8 cellular contexts compared by ENCODE assay signal in genomic region chr1:33007190-33008050, GRCh38. TPM values are rescaled to one million over a fixed set of nuclear protein-coding genes. Genes with fewer than 3 reads are reported as not detected.
DNase-seq lines count a peak whose midpoint lies in the region; ATAC-seq and TF ChIP-seq lines count a peak whose summit lies in the region.

No MANE protein-coding gene starts in this region.

- ATAC-seq in DND-41 (ENCODE audit: insufficient read depth, low read depth) = peak; percentile 44; the same call in 2 of the 3 replicates

- TF ChIP-seq EP300 in Ishikawa (IDR thresholded peaks at IDR 0.05; ENCODE audit: borderline replicate concordance) = no peak
- no peak for TF ChIP-seq EP300 in sigmoid colon (IDR thresholded peaks at IDR 0.05)

- intact Hi-C loops in sigmoid colon (cut with DNase I) = loop anchor here (5.0 kb wide), 2 partner anchors 40 to 75 kb away; no protein-coding TSS in a partner anchor

- H3K4me3 ChIP-seq in DND-41 (ENCODE audit: low read depth in 1 of 2, low read length in 2 of 2) (no peak overlapping the region), WI38 (ENCODE audit: low read depth, low read length) (no peak overlapping the region), skeletal muscle cell (ENCODE audit: low read depth, low read length) (no peak overlapping the region), sigmoid colon (no peak overlapping the region)

- H4K20me1 ChIP-seq in DND-41 (ENCODE audit: insufficient read depth, low read length) = no peaks in the 10 kb centered on the region

- DNase-seq in DND-41 (no peak), glomerular visceral epithelial cell (ENCODE audit: extremely low spot score) (peak; percentile 86), skeletal muscle cell (ENCODE audit: low read depth) (peak; percentile 74), NCI-H2081 (lab: John Stamatoyannopoulos, UW) (no peak), sigmoid colon (no peak), SHP77 treated with DMSO at 0.1 percent for 48 hours (lab: John Stamatoyannopoulos, UW) (no peak)

- H3K79me2 ChIP-seq in DND-41 (ENCODE audit: insufficient read depth, low read length) = no peaks in the 10 kb centered on the region

- no peak overlapping the region for H2AFZ ChIP-seq in DND-41 (ENCODE audit: low read depth, low read length)

- H3K4me2 ChIP-seq in DND-41 (ENCODE audit: insufficient read depth, low read length) = no peak overlapping the region

- no peak overlapping the region for H3K9ac ChIP-seq in DND-41 (ENCODE audit: low read depth, low read length)

- peaks cover 57% of the 10 kb centered on the region for H3K36me3 ChIP-seq in DND-41 (ENCODE audit: insufficient read depth, low read length)
- H3K36me3 ChIP-seq in sigmoid colon = peaks cover 0 to 26% (median 8%) of the 10 kb centered on the region in 4 donors

- H3K27me3 ChIP-seq in DND-41 (ENCODE audit: insufficient read depth, low read length, poor library complexity) (no peaks in the 10 kb centered on the region), sigmoid colon (no peaks in the 10 kb centered on the region)

- H3K9me3 ChIP-seq in DND-41 (ENCODE audit: insufficient read depth, low read length, severe bottlenecking) = no peaks in the 10 kb centered on the region
- no peaks in the 10 kb centered on the region for H3K9me3 ChIP-seq in sigmoid colon

- 43 to 67% methylated on average over 6 of the region's 6 CpGs for whole genome bisulfite sequencing in sigmoid colon, 2 donors

- H3K27ac ChIP-seq in DND-41 (ENCODE audit: low read length) = no peak overlapping the region
- H3K27ac ChIP-seq in sigmoid colon = no peak overlapping the region

- no peak for TF ChIP-seq POLR2A in sigmoid colon (IDR thresholded peaks at IDR 0.05)

- TF ChIP-seq CTCF in DND-41 (IDR thresholded peaks at IDR 0.05; ENCODE audit: borderline replicate concordance, extremely low read depth, low read length, poor library complexity, severe bottlenecking) (peak; percentile 20), WI38 (IDR thresholded peaks at IDR 0.05; ENCODE audit: low read depth, low read length) (peak; percentile 68), sigmoid colon (IDR thresholded peaks at IDR 0.05) (peak in 2 of 4 experiments; percentile 20 to 25)

- peak; percentile 51 for TF ChIP-seq RAD21 in Ishikawa (IDR thresholded peaks at IDR 0.05; ENCODE audit: low read depth)

- H3K4me1 ChIP-seq in DND-41 (ENCODE audit: insufficient read depth, low read length) (no peaks in the 10 kb centered on the region), sigmoid colon (peaks cover 0 to 42% (median 26%) of the 10 kb centered on the region in 4 donors)

TF ChIP-seq in Ishikawa, 13 proteins besides CTCF, POLR2A, EP300 and RAD21:
- no peak for TF ChIP-seq FOXM1 (IDR thresholded peaks at IDR 0.05; ENCODE audit: borderline replicate concordance, low read depth)
- TF ChIP-seq REST (IDR thresholded peaks at IDR 0.05; ENCODE audit: low read depth) = no peak
- no peak for TF ChIP-seq TEAD4 (IDR thresholded peaks at IDR 0.05)
- no peak for TF ChIP-seq MAX (IDR thresholded peaks at IDR 0.05)
- no peak for TF ChIP-seq ZBTB7A (IDR thresholded peaks at IDR 0.05; ENCODE audit: low read depth)
- TF ChIP-seq EGR1 (IDR thresholded peaks at IDR 0.05) = no peak
- TF ChIP-seq NFIC (IDR thresholded peaks at IDR 0.05) = no peak

RNA-seq across cellular contexts. Expression of gene AK2, which starts 29.3 kb away (rescaled TPM):
- total RNA-seq in sigmoid colon = 100 to 1,000 TPM in 2 of 4 donors, 10 to 100 TPM in 2; 79.6 to 190 (median 98.8) TPM
- 100 to 1,000 TPM; 139 to 202 (median 158) TPM for polyA plus RNA-seq in sigmoid colon

RNA-seq across cellular contexts. Expression of gene RNF19B, which starts 42.8 kb away (rescaled TPM):
- 10 to 100 TPM; 14.5 to 28.9 (median 21.6) TPM for total RNA-seq in sigmoid colon
- polyA plus RNA-seq in sigmoid colon = 10 to 100 TPM; 43.2 to 50.7 (median 46.7) TPM

Comparison
In these comparisons a context has a peak if more than half of its experiments do, and no peak if none do; other contexts are left out.
1. DNase-seq: peak in glomerular visceral epithelial cell (single experiment) and skeletal muscle cell (single experiment); none in DND-41 (single experiment), NCI-H2081 (0 of 2), sigmoid colon (single experiment) and SHP77 treated with DMSO at 0.1 percent for 48 hours (single experiment).